In genomic region chr14:101813171-101813759, GRCh38 we compare ENCODE assay signal across 10 cellular contexts. TPM values are rescaled to one million over a fixed set of nuclear protein-coding genes. Genes with fewer than 3 reads are reported as not detected.
DNase-seq lines count a peak whose midpoint lies in the region; ATAC-seq and TF ChIP-seq lines count a peak whose summit lies in the region.
"Had no signal": no experiment of that assay in that cellular context is flagged by ENCODE, and none has a peak within 500 bp of the region (broad histone marks: within the 10 kb centered on the region; RNA-seq: fewer than 3 reads in every experiment).

No MANE protein-coding gene starts in this region.

- H3K27ac ChIP-seq in DOHH2 (ENCODE audit: low read depth, low read length) (peak overlapping the region; percentile 28), psoas muscle (peak overlapping the region; percentile 98)

- H3K27ac Mint-ChIP-seq in T-helper 17 cell, result peak overlapping the region; percentile 98

- 42 to 54% (median 49%) methylated on average over 7 of the region's 7 CpGs for WGBS in psoas muscle, 3 donors

- H3K9me3 ChIP-seq in DOHH2 (ENCODE audit: control insufficient read depth, insufficient read depth, low read length), result no peaks in the 10 kb centered on the region
- no peaks in the 10 kb centered on the region for H3K9me3 ChIP-seq in T-helper 17 cell (ENCODE audit: control insufficient read depth, low read length, poor library complexity, severe bottlenecking)
- H3K9me3 ChIP-seq in psoas muscle, result no peaks in the 10 kb centered on the region
- H3K9me3 ChIP-seq: HAP-1 had no signal

- peaks cover 11% of the 10 kb centered on the region for H3K36me3 Mint-ChIP-seq in T-helper 17 cell (ENCODE audit: low read depth)

- H3K4me3 Mint-ChIP-seq in T-helper 17 cell, result peak overlapping the region; percentile 93

- in situ Hi-C loops in ACHN (cut with HindIII; ENCODE audit: low pct_ligation_motif_present, low pct_unique_long_range_greater_than_20kb, low sequenced_read_pairs), result no loop called here

- no peaks in the 10 kb centered on the region for H3K27me3 Mint-ChIP-seq in T-helper 17 cell

- DNase-seq in T-helper 17 cell (no peak), fibroblast of the aortic adventitia (ENCODE audit: low read depth) (peak; percentile 46), psoas muscle (peak; percentile 53 to 65), amniotic stem cell (lab: John Stamatoyannopoulos, UW) (no peak), NCI-H82 (lab: John Stamatoyannopoulos, UW) (no peak), ACHN (no peak)
- DNase-seq: occipital lobe had no signal

- peak overlapping the region; percentile 79 for H3K4me2 ChIP-seq in DOHH2 (ENCODE audit: low read length)

- peaks cover 22% of the 10 kb centered on the region; the same call in 1 of the 2 replicates for H4K20me1 ChIP-seq in DOHH2 (ENCODE audit: control insufficient read depth, insufficient read depth, low read depth, low read length)

- TF ChIP-seq CTCF in DOHH2 (IDR thresholded peaks at IDR 0.05; ENCODE audit: low read depth, low read length, poor library complexity, severe bottlenecking), result no peak
- TF ChIP-seq CTCF in fibroblast of the aortic adventitia (IDR thresholded peaks at IDR 0.05; ENCODE audit: insufficient read depth, low read length), result no peak
- TF ChIP-seq CTCF in psoas muscle (IDR thresholded peaks at IDR 0.05), result no peak

- no peaks in the 10 kb centered on the region for H3K27me3 ChIP-seq in DOHH2 (ENCODE audit: control insufficient read depth, low read length)
- H3K27me3 ChIP-seq in psoas muscle (ENCODE audit: insufficient read depth in 3 of 3, low read length in 2 of 3), result no peaks in the 10 kb centered on the region

- H3K79me2 ChIP-seq in DOHH2 (ENCODE audit: control insufficient read depth, low read length), result peaks cover 84% of the 10 kb centered on the region

- no peak for ATAC-seq in T-helper 17 cell
- no peak for ATAC-seq in psoas muscle
- ATAC-seq in HG02610 (IDR thresholded peaks at IDR 0.05; ENCODE audit: unreplicated experiment), result no peak

- H3K4me1 ChIP-seq in DOHH2 (ENCODE audit: control insufficient read depth, low read length) (peaks cover 74% of the 10 kb centered on the region), psoas muscle (peaks cover 56% of the 10 kb centered on the region)

- H3K36me3 ChIP-seq in DOHH2 (ENCODE audit: control insufficient read depth, low read length), result peaks cover 68% of the 10 kb centered on the region
- H3K36me3 ChIP-seq in psoas muscle (ENCODE audit: insufficient read depth in 1 of 2, low read depth in 1 of 2), result no peaks in the 10 kb centered on the region

- no peaks in the 10 kb centered on the region for H3K9me2 ChIP-seq in DOHH2 (replicated peaks; ENCODE audit: control insufficient read depth, low read length)

- intact Hi-C loops in psoas muscle (cut with DNase I), result loop anchor here (5.0 kb wide), 1 partner anchor 51 kb away; the partner anchor contains the start of gene PPP2R5C (in 2 of the 2)

- H3K4me3 ChIP-seq in DOHH2 (ENCODE audit: low read length) (peak overlapping the region; percentile 75), fibroblast of the aortic adventitia (ENCODE audit: low read depth, low read length) (no peak overlapping the region), psoas muscle (no peak overlapping the region)
- H3K4me3 ChIP-seq: HAP-1 had no signal

- peaks cover 14% of the 10 kb centered on the region; the same call in 1 of the 2 replicates for H3F3A ChIP-seq in DOHH2 (ENCODE audit: control insufficient read depth, insufficient read depth)

- H3K4me1 Mint-ChIP-seq in T-helper 17 cell, result peaks cover 67% of the 10 kb centered on the region

RNA-seq across cellular contexts. Expression of gene PPP2R5C, which starts 51.8 kb away (rescaled TPM):
- total RNA-seq in T-helper 17 cell (100 to 1,000 TPM; 516 to 530 TPM), fibroblast of the aortic adventitia (ENCODE audit: low replicate concordance) (114 and 137 TPM in 2 replicates), psoas muscle (10 to 100 TPM; 53.1 to 76.6 (median 63.0) TPM)
- polyA plus RNA-seq in psoas muscle, result 10 to 100 TPM; 18.2 to 63.4 (median 24.6) TPM

Comparison
In these comparisons a context has a peak if more than half of its experiments do, and no peak if none do; other contexts are left out.
1. DNase-seq: peak in fibroblast of the aortic adventitia (single experiment) and psoas muscle (2 of 2); none in T-helper 17 cell (0 of 3), amniotic stem cell (single experiment), NCI-H82 (single experiment) and ACHN (single experiment).